1 cellular context compared by ENCODE assay signal in the genomic region with DNA sequence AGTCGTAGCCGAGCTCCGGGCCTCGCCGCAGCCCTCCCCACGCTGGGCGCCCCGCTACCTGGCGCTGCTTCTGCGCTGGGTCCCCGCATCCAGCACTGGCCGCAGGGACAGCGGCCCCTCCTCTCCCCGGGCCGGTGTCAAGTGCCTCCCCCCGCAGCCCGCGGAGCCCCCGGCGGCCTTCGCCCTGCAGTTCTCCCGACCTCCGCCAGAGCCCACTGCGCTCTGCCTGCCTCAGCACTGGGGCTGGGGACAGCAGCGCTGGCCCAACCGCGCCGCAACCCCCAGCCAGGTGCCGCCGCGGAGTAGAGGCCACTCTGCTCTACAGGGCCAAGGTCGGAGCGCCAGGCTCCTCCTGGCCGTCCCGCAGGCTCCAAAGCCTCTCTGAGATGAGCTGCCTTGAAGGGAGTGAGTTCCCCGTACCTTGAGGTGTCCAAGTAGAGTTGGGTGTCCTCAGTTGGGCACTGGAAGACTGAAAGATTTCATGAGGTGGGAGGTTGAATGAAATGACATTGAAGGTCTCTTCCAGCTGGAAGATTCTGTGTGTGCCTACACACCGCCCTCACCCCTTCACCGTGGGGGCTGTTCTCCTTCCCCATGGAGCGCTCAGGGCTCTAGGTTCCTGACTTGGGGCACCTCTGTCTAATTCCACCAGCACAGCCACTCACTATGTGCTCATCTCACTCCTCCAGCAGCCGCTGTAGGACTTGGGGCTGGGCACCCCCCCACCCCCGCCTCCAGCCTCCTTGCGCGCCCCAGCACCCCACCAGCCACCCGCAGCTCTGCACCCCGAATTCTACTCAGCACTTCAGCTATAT.
TF ChIP-seq lines count a peak whose summit lies in the region.

No MANE protein-coding gene starts in this region.

TF ChIP-seq in IMR-90, 13 proteins besides CTCF, POLR2A, EP300 and RAD21:
- TF ChIP-seq MAFK (IDR thresholded peaks at IDR 0.05; ENCODE audit: low read depth, low read length), result no peak
- TF ChIP-seq BHLHE40 (IDR thresholded peaks at IDR 0.05; ENCODE audit: low read depth, low read length), result no peak
- TF ChIP-seq FOS (IDR thresholded peaks at IDR 0.05; ENCODE audit: low read depth, low read length), result no peak
- TF ChIP-seq MXI1 (IDR thresholded peaks at IDR 0.05; ENCODE audit: borderline replicate concordance, low read depth, low read length), result peak; percentile 62
- TF ChIP-seq, protein P1, sequence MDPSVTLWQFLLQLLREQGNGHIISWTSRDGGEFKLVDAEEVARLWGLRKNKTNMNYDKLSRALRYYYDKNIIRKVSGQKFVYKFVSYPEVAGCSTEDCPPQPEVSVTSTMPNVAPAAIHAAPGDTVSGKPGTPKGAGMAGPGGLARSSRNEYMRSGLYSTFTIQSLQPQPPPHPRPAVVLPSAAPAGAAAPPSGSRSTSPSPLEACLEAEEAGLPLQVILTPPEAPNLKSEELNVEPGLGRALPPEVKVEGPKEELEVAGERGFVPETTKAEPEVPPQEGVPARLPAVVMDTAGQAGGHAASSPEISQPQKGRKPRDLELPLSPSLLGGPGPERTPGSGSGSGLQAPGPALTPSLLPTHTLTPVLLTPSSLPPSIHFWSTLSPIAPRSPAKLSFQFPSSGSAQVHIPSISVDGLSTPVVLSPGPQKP (IDR thresholded peaks at IDR 0.05; ENCODE audit: borderline replicate concordance, low read depth, low read length), result no peak
- no peak for TF ChIP-seq CHD1 (IDR thresholded peaks at IDR 0.05; ENCODE audit: low read depth, low read length)
- TF ChIP-seq RCOR1 (IDR thresholded peaks at IDR 0.05; ENCODE audit: insufficient replicate concordance, low read length), result peak; percentile 95
- peak; percentile 65 for TF ChIP-seq SMC3 (IDR thresholded peaks at IDR 0.05; ENCODE audit: low read depth, low read length)
- peak; percentile 96 for TF ChIP-seq MAZ (IDR thresholded peaks at IDR 0.05; ENCODE audit: borderline replicate concordance, low read depth, low read length)
- TF ChIP-seq RFX5 (IDR thresholded peaks at IDR 0.05; ENCODE audit: low read depth, low read length), result no peak
- TF ChIP-seq, protein P2, sequence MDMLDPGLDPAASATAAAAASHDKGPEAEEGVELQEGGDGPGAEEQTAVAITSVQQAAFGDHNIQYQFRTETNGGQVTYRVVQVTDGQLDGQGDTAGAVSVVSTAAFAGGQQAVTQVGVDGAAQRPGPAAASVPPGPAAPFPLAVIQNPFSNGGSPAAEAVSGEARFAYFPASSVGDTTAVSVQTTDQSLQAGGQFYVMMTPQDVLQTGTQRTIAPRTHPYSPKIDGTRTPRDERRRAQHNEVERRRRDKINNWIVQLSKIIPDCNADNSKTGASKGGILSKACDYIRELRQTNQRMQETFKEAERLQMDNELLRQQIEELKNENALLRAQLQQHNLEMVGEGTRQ (IDR thresholded peaks at IDR 0.05; ENCODE audit: low read depth, low read length), result no peak
- no peak for TF ChIP-seq CEBPB (IDR thresholded peaks at IDR 0.05; ENCODE audit: low read depth, low read length)
